Comparison of ENCODE assay signal across 12 cellular contexts in genomic region chr1:184113251-184113650, GRCh38.
"Had no signal": no experiment of that assay in that cellular context is flagged by ENCODE, and none has a peak within 500 bp of the region (broad histone marks: within the 10 kb centered on the region; RNA-seq: fewer than 3 reads in every experiment).

No MANE protein-coding gene starts in this region.

- H3K27me3 ChIP-seq: esophagus muscularis mucosa, right atrium auricular region, tibial artery had no signal

- H3K27ac ChIP-seq: esophagus muscularis mucosa, right atrium auricular region, skin epidermis, tibial artery, WERI-Rb-1 had no signal

- ATAC-seq: activated T-cell treated with anti-CD3 and anti-CD28 coated beads, Interleukin-2, amount 50 U/mL, for 72 hours; stimulated activated naive CD8-positive, alpha-beta T cell treated with anti-CD3 and anti-CD28 coated beads, Interleukin-15, Interleukin-2, amounts not matched to agents 100 U/mL and 50 U/mL, for 24 hours had no signal

- H3K4me3 ChIP-seq: esophagus muscularis mucosa, right atrium auricular region, skin epidermis, tibial artery had no signal

- H3K36me3 ChIP-seq: esophagus muscularis mucosa, right atrium auricular region, tibial artery, WERI-Rb-1 had no signal

- DNase-seq: activated CD4-positive, alpha-beta T cell treated with anti-CD3 and anti-CD28 coated beads for 1 hour; activated CD4-positive, alpha-beta T cell treated with anti-CD3 and anti-CD28 coated beads, Interleukin-2, amount 50 U/mL, for 4 hours; activated gamma-delta T cell; activated T-cell treated with anti-CD3 and anti-CD28 coated beads, Interleukin-2, amount 50 U/mL, for 72 hours; effector CD8-positive, alpha-beta T cell; stimulated activated naive CD8-positive, alpha-beta T cell treated with anti-CD3 and anti-CD28 coated beads, Interleukin-15, Interleukin-2, amounts not matched to agents 100 U/mL and 50 U/mL, for 24 hours; substantia nigra; tibial artery; WERI-Rb-1 had no signal

- H3K9me3 ChIP-seq: esophagus muscularis mucosa, right atrium auricular region, tibial artery had no signal

- H3K4me1 ChIP-seq: esophagus muscularis mucosa, right atrium auricular region, tibial artery had no signal
